In genomic region chr1:196976278-196976677, GRCh38 we compare ENCODE assay signal across 1 cellular context.
TF ChIP-seq lines count a peak whose summit lies in the region.

No MANE protein-coding gene starts in this region.

TF ChIP-seq in GM23338, 12 proteins besides CTCF, POLR2A, EP300 and RAD21 (continued from another document):
- no peak for TF ChIP-seq ZNF462 (CRISPR knock-in tag; IDR thresholded peaks at IDR 0.05)
- TF ChIP-seq NANOG (IDR thresholded peaks at IDR 0.05; ENCODE audit: borderline replicate concordance): no peak
- no peak for TF ChIP-seq ZNF331 (CRISPR knock-in tag; IDR thresholded peaks at IDR 0.05; ENCODE audit: low read depth)
- TF ChIP-seq ETS1 (IDR thresholded peaks at IDR 0.05): no peak
- TF ChIP-seq STAT1 (IDR thresholded peaks at IDR 0.05; ENCODE audit: unreplicated experiment): no peak
- no peak for TF ChIP-seq POLR2AphosphoS5 (IDR thresholded peaks at IDR 0.05; ENCODE audit: low read depth)
- no peak for TF ChIP-seq EZH2phosphoT487 (IDR thresholded peaks at IDR 0.05; ENCODE audit: unreplicated experiment)
- no peak for TF ChIP-seq ZNF114 (CRISPR knock-in tag; IDR thresholded peaks at IDR 0.05)
- TF ChIP-seq REST (IDR thresholded peaks at IDR 0.05; ENCODE audit: unreplicated experiment): no peak
- TF ChIP-seq JUNB (IDR thresholded peaks at IDR 0.05; ENCODE audit: unreplicated experiment): no peak
- TF ChIP-seq EZH2 (IDR thresholded peaks at IDR 0.05; ENCODE audit: low read depth, unreplicated experiment): no peak
